ENCODE assay signal across 8 cellular contexts in the genomic region with DNA sequence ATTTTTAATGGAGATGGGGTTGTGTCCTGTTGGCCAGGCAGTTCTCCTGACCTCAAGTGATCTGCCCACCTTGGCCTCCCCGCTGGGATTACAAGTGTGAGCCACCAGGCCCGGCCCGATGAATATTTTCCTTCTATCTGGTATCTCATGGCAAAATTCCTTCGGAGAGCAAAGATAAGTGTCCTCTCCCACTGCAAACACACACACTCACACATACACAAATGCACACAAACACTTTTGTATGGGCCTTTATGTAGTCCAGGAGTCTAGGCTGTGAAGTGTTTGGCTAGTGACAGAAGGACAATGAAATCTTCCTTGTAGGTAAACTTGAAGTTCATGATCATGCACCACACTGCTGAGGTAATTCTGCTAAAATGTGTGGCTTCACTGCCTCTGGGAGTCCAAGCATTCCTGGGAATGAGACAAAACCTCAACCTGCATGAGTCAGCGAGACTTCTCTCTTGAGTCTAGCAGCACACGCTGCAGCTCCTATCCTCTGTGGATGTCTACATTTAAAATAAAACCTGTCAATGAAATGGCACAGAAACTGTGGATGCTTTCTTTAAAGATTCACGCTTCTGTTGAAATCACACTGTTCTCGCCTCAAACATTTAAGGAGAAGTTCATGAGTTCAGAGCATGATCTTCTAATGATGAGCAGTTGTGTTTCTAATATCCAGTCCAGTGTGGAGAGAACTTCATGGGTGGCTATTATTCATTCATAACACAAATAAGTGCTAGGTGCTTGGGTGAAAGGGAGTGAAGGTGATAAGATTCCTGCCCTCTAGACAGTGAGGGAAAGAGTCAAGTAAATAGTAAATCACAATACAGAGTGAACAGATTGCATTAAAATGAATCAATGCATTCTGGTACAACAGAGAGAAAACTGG.
DNase-seq lines count a peak whose midpoint lies in the region; ATAC-seq and TF ChIP-seq lines count a peak whose summit lies in the region.

No MANE protein-coding gene starts in this region.

- H3K79me2 ChIP-seq in mammary epithelial cell (ENCODE audit: insufficient read depth, low read length), result peaks cover 40% of the 10 kb centered on the region

- no peak overlapping the region for H3K27ac Mint-ChIP-seq in naive thymus-derived CD4-positive, alpha-beta T cell

- H3K4me1 Mint-ChIP-seq in naive thymus-derived CD4-positive, alpha-beta T cell, result peaks cover 0 to 4% (median 0%) of the 10 kb centered on the region in 7 donors

- peaks cover 0 to 41% (median 0%) of the 10 kb centered on the region in 5 donors for H3K27me3 Mint-ChIP-seq in naive thymus-derived CD4-positive, alpha-beta T cell

- no peaks in the 10 kb centered on the region for H4K20me1 ChIP-seq in mammary epithelial cell (ENCODE audit: insufficient read depth, low read length)

- H3K4me2 ChIP-seq in mammary epithelial cell (ENCODE audit: insufficient read depth, low read depth, low read length), result peak overlapping the region; percentile 24

- H3K4me3 Mint-ChIP-seq in naive thymus-derived CD4-positive, alpha-beta T cell, result no peak overlapping the region

- H3K36me3 ChIP-seq in mammary epithelial cell (ENCODE audit: insufficient read depth, low read length) (peaks cover 39% of the 10 kb centered on the region), lung (ENCODE audit: control insufficient read depth in 2 of 2, insufficient read depth in 2 of 2, low read length in 2 of 2) (peaks cover 4 to 6% of the 10 kb centered on the region in 2 donors), ascending aorta (no peaks in the 10 kb centered on the region)
- no peaks in the 10 kb centered on the region for H3K36me3 ChIP-seq in naive thymus-derived CD4-positive, alpha-beta T cell (ENCODE audit: control insufficient read depth in 2 of 3, insufficient read depth in 3 of 3, low read length in 3 of 3)

- no peaks in the 10 kb centered on the region for H3K36me3 Mint-ChIP-seq in naive thymus-derived CD4-positive, alpha-beta T cell

- POLR2A ChIA-PET in naive thymus-derived CD4-positive, alpha-beta T cell (lab: Charles Lee), result no interaction called here

- no peaks in the 10 kb centered on the region for H3K9me3 Mint-ChIP-seq in naive thymus-derived CD4-positive, alpha-beta T cell

- peak overlapping the region; percentile 93 for H3K27ac ChIP-seq in mammary epithelial cell (ENCODE audit: insufficient read depth, low read depth, low read length)
- H3K27ac ChIP-seq in lung (ENCODE audit: low read depth in 1 of 2, low read length in 1 of 2), result peak overlapping the region; percentile 24 to 56
- no peak overlapping the region for H3K27ac ChIP-seq in ascending aorta
- H3K27ac ChIP-seq in naive thymus-derived CD4-positive, alpha-beta T cell (ENCODE audit: low read depth, low read length), result no peak overlapping the region

- H3K4me1 ChIP-seq in mammary epithelial cell (ENCODE audit: insufficient read depth, low read length) (peaks cover 33% of the 10 kb centered on the region), lung (ENCODE audit: control insufficient read depth in 2 of 2, insufficient read depth in 2 of 2, low read length in 2 of 2) (peaks cover 2 to 38% of the 10 kb centered on the region in 2 donors), ascending aorta (peaks cover 0 to 6% of the 10 kb centered on the region in 2 donors)
- H3K4me1 ChIP-seq in naive thymus-derived CD4-positive, alpha-beta T cell (ENCODE audit: control insufficient read depth in 2 of 2, insufficient read depth in 2 of 2, low read length in 2 of 2), result no peaks in the 10 kb centered on the region

- intact Hi-C loops in mammary epithelial cell (cut with micrococcal nuclease), result loop anchor here (2.0 kb wide), 2 partner anchors 15 to 53 kb away; no protein-coding TSS in a partner anchor
- intact Hi-C loops in ascending aorta (cut with DNase I), result no loop called here
- intact Hi-C loops in naive thymus-derived CD4-positive, alpha-beta T cell (cut with micrococcal nuclease), result no loop called here
- intact Hi-C loops in lower leg skin (cut with DNase I; ENCODE audit: low total_unique reads), result no loop called here

- BruUV-seq in mammary epithelial cell (replicated peaks; lab: Mats Ljungman, UMichigan), result no TSS peak

- DNase-seq in AG09309 (ENCODE audit: low read depth) (peak; percentile 91), LHCN-M2 (ENCODE audit: low read depth) (peak; percentile 94), mammary epithelial cell (peak; percentile 95), lung (ENCODE audit: low spot score) (no peak), ascending aorta (ENCODE audit: low spot score in 2 of 2) (no peak), lower leg skin (ENCODE audit: low spot score in 2 of 2) (no peak)
- no peak for DNase-seq in effector CD4-positive, alpha-beta T cell
- no peak for DNase-seq in naive thymus-derived CD4-positive, alpha-beta T cell

- no peaks in the 10 kb centered on the region for H3K9me3 ChIP-seq in mammary epithelial cell (replicated peaks; ENCODE audit: insufficient read depth, low read length)
- H3K9me3 ChIP-seq in lung (ENCODE audit: control insufficient read depth in 2 of 2, insufficient read depth in 1 of 2, low read length in 1 of 2), result no peaks in the 10 kb centered on the region
- no peaks in the 10 kb centered on the region for H3K9me3 ChIP-seq in ascending aorta
- H3K9me3 ChIP-seq in naive thymus-derived CD4-positive, alpha-beta T cell (ENCODE audit: control insufficient read depth in 2 of 3, low read length in 3 of 3), result no peaks in the 10 kb centered on the region

- TF ChIP-seq CTCF in AG09309 (IDR thresholded peaks at IDR 0.05; ENCODE audit: control insufficient read depth, insufficient read depth, low read depth, low read length, missing control alignments) (no peak), mammary epithelial cell (conservative IDR thresholded peaks at IDR 0.05 in 1 of 2, IDR thresholded peaks at IDR 0.05 in 1 of 2; ENCODE audit: extremely low read depth in 1 of 2, insufficient read depth in 1 of 2, low read depth in 1 of 2, low read length in 2 of 2) (no peak), lung (IDR thresholded peaks at IDR 0.05; ENCODE audit: control extremely low read depth, extremely low read depth) (no peak), ascending aorta (IDR thresholded peaks at IDR 0.05) (no peak), lower leg skin (IDR thresholded peaks at IDR 0.05) (no peak)

- 38% methylated on average over 8 of the region's 8 CpGs for WGBS in mammary epithelial cell (ENCODE audit: low coverage, missing lambda C conversion rate)
- WGBS in lung, 2 donors, result 87 to 92% methylated on average over 8 of the region's 8 CpGs
- 86 to 92% methylated on average over 8 of the region's 8 CpGs for WGBS in lower leg skin, 2 donors

- dilution Hi-C loops in mammary epithelial cell (cut with HindIII; ENCODE audit: low sequenced_read_pairs), result no loop called here

- H3K4me3 ChIP-seq in AG09309 (ENCODE audit: control insufficient read depth, low read depth, low read length) (no peak overlapping the region), mammary epithelial cell (replicated peaks in 1 of 3; ENCODE audit: insufficient read depth in 1 of 3, low read depth in 2 of 3, low read length in 3 of 3) (no peak overlapping the region), lung (no peak overlapping the region), ascending aorta (no peak overlapping the region), lower leg skin (ENCODE audit: low read depth, poor library complexity, severe bottlenecking) (no peak overlapping the region)
- H3K4me3 ChIP-seq in naive thymus-derived CD4-positive, alpha-beta T cell (ENCODE audit: low read length), result no peak overlapping the region

- peak; percentile 60 for ATAC-seq in lung (ENCODE audit: insufficient read depth, low FRiP score)
- no peak for ATAC-seq in naive thymus-derived CD4-positive, alpha-beta T cell

- in situ Hi-C loops in mammary epithelial cell (cut with MboI; ENCODE audit: low sequenced_read_pairs in 2 of 2), result no loop called here

- no peak for TF ChIP-seq POLR2A in lower leg skin (IDR thresholded peaks at IDR 0.05)

- no peaks in the 10 kb centered on the region for H3K27me3 ChIP-seq in mammary epithelial cell (ENCODE audit: insufficient read depth, low read length)
- no peaks in the 10 kb centered on the region for H3K27me3 ChIP-seq in lung (ENCODE audit: control insufficient read depth, insufficient read depth)
- H3K27me3 ChIP-seq in ascending aorta, result no peaks in the 10 kb centered on the region
- no peaks in the 10 kb centered on the region for H3K27me3 ChIP-seq in naive thymus-derived CD4-positive, alpha-beta T cell (ENCODE audit: control insufficient read depth in 2 of 2, insufficient read depth in 2 of 2, low read length in 2 of 2)

- no peak overlapping the region for H2AFZ ChIP-seq in mammary epithelial cell (ENCODE audit: low read depth, low read length)

- H3K9ac ChIP-seq in mammary epithelial cell (ENCODE audit: insufficient read depth, low read length), result peak overlapping the region; percentile 48

- CTCF ChIA-PET in mammary epithelial cell (lab: Charles Lee; ENCODE audit: low non-redundant PET), result no interaction called here
- CTCF ChIA-PET in naive thymus-derived CD4-positive, alpha-beta T cell (lab: Charles Lee), result interaction anchor here (0.6 kb wide), 1 partner anchor 346 kb away, joined by 3 read pairs; no protein-coding TSS in a partner anchor

Comparison
In these comparisons a context has a peak if more than half of its experiments do, and no peak if none do; other contexts are left out.
1. DNase-seq: peak in AG09309 (single experiment), LHCN-M2 (single experiment) and mammary epithelial cell (single experiment); none in lung (single experiment), ascending aorta (0 of 2), effector CD4-positive, alpha-beta T cell (single experiment), naive thymus-derived CD4-positive, alpha-beta T cell (0 of 9) and lower leg skin (0 of 2).
2. H3K27ac ChIP-seq: peak in mammary epithelial cell (single experiment) and lung (2 of 2); none in ascending aorta (0 of 2) and naive thymus-derived CD4-positive, alpha-beta T cell (single experiment).